Comparison of ENCODE assay signal across 35 cellular contexts in genomic region chr7:78835896-78836295, GRCh38.
"Had no signal": no experiment of that assay in that cellular context is flagged by ENCODE, and none has a peak within 500 bp of the region (broad histone marks: within the 10 kb centered on the region; RNA-seq: fewer than 3 reads in every experiment).

No MANE protein-coding gene starts in this region.

- H3K4me3 ChIP-seq: MG63 had no signal

- DNase-seq: MG63, MM.1S, MV-4-11, NCI-H1048, NCI-H1092, NCI-H1092 treated with DMSO at 0.1 percent for 48 hours, NCI-H1105, NCI-H1105 treated with DMSO at 0.1 percent for 48 hours, NCI-H1417, NCI-H1417 treated with DMSO at 0.1 percent for 48 hours, NCI-H1436, NCI-H1436 treated with DMSO at 0.1 percent for 48 hours, NCI-H146, NCI-H1694, NCI-H1694 treated with DMSO at 0.1 percent for 48 hours, NCI-H187, NCI-H187 treated with DMSO at 0.1 percent for 48 hours, NCI-H1930, NCI-H2029, NCI-H2029 treated with DMSO at 0.1 percent for 48 hours, NCI-H2081, NCI-H2081 treated with DMSO at 0.1 percent for 48 hours, NCI-H2107, NCI-H2171, NCI-H2171 treated with DMSO at 0.1 percent for 48 hours, NCI-H2227 treated with DMSO at 0.1 percent for 48 hours, NCI-H226, NCI-H345, NCI-H446, NCI-H446 treated with DMSO at 0.1 percent for 48 hours, NCI-H510A, NCI-H510A treated with DMSO at 0.1 percent for 48 hours, NCI-H524, NCI-H524 treated with DMSO at 0.1 percent for 48 hours, NCI-H526 had no signal

- H3K36me3 ChIP-seq: MG63 had no signal

- H3K27me3 ChIP-seq: MG63 had no signal

- H3K9me3 ChIP-seq: MG63 had no signal
